21 cellular contexts compared by ENCODE assay signal in genomic region chr10:87038286-87038717, GRCh38. TPM values are rescaled to one million over a fixed set of nuclear protein-coding genes. Genes with fewer than 3 reads are reported as not detected.
DNase-seq lines count a peak whose midpoint lies in the region; ATAC-seq and TF ChIP-seq lines count a peak whose summit lies in the region.
"Had no signal": no experiment of that assay in that cellular context is flagged by ENCODE, and none has a peak within 500 bp of the region (broad histone marks: within the 10 kb centered on the region; RNA-seq: fewer than 3 reads in every experiment).

No MANE protein-coding gene starts in this region.

- H3K27me3 ChIP-seq in H7 (ENCODE audit: control insufficient read depth, insufficient read depth, low read length) (no peaks in the 10 kb centered on the region), MG63 (no peaks in the 10 kb centered on the region), SJCRH30 (no peaks in the 10 kb centered on the region)
- H3K27me3 ChIP-seq: adrenal gland, tibial artery had no signal

- no peaks in the 10 kb centered on the region for H3K4me1 Mint-ChIP-seq in natural killer cell treated with Interleukin-12 subunit alpha and Interleukin-12 subunit beta and Interleukin-15 and Interleukin-18, amount 100 ng/mL, for 72 hours (ENCODE audit: low read depth in 2 of 2)
- H3K4me1 Mint-ChIP-seq: activated CD8-positive, alpha-beta memory T cell treated with anti-CD3 and anti-CD28 coated beads, Interleukin-2, amount 10 ng/mL, durations not matched to agents 7 days and 5 days; stimulated activated naive B cell treated with anti-CD40 and anti-IgM and Interleukin-4, amounts not matched to agents 10 μg/mL and 1 μg/mL and 100 μg/mL, for 72 hours had no signal

- peak; percentile 43 to 65 for ATAC-seq in natural killer cell treated with Interleukin-12 subunit alpha and Interleukin-12 subunit beta and Interleukin-15 and Interleukin-18, amount 100 ng/mL, for 72 hours
- no peak for ATAC-seq in HG03196 (IDR thresholded peaks at IDR 0.05; ENCODE audit: unreplicated experiment)
- no peak for ATAC-seq in GM18498 (IDR thresholded peaks at IDR 0.05; ENCODE audit: unreplicated experiment)
- ATAC-seq: activated CD8-positive, alpha-beta memory T cell treated with anti-CD3 and anti-CD28 coated beads, Interleukin-2, amount 10 ng/mL, durations not matched to agents 7 days and 5 days; stimulated activated naive B cell treated with anti-CD40 and anti-IgM and Interleukin-4, amounts not matched to agents 10 μg/mL and 1 μg/mL and 100 μg/mL, for 72 hours had no signal

- no peak overlapping the region for H3K27ac ChIP-seq in SJCRH30
- H3K27ac ChIP-seq: adrenal gland, tibial artery had no signal

- no peak overlapping the region for H3K4me3 Mint-ChIP-seq in natural killer cell treated with Interleukin-12 subunit alpha and Interleukin-12 subunit beta and Interleukin-15 and Interleukin-18, amount 100 ng/mL, for 72 hours
- H3K4me3 Mint-ChIP-seq: activated CD8-positive, alpha-beta memory T cell treated with anti-CD3 and anti-CD28 coated beads, Interleukin-2, amount 10 ng/mL, durations not matched to agents 7 days and 5 days; HFFc6; stimulated activated naive B cell treated with anti-CD40 and anti-IgM and Interleukin-4, amounts not matched to agents 10 μg/mL and 1 μg/mL and 100 μg/mL, for 72 hours had no signal

- H3K27ac Mint-ChIP-seq in natural killer cell treated with Interleukin-12 subunit alpha and Interleukin-12 subunit beta and Interleukin-15 and Interleukin-18, amount 100 ng/mL, for 72 hours = no peak overlapping the region
- H3K27ac Mint-ChIP-seq: activated CD8-positive, alpha-beta memory T cell treated with anti-CD3 and anti-CD28 coated beads, Interleukin-2, amount 10 ng/mL, durations not matched to agents 7 days and 5 days; HFFc6; stimulated activated naive B cell treated with anti-CD40 and anti-IgM and Interleukin-4, amounts not matched to agents 10 μg/mL and 1 μg/mL and 100 μg/mL, for 72 hours had no signal

- H3K4me1 ChIP-seq in SJCRH30 = 0 out of 2 replicates have a peak, but pooled peaks cover 3% of the 10 kb centered on the region
- H3K4me1 ChIP-seq: adrenal gland, tibial artery had no signal

- DNase-seq in H7 (peak; percentile 15), MG63 (peak; percentile 62), epithelial cell of esophagus (ENCODE audit: low read depth) (peak; percentile 25), SJCRH30 (no peak)
- DNase-seq in natural killer cell treated with Interleukin-12 subunit alpha and Interleukin-12 subunit beta and Interleukin-15 and Interleukin-18, amount 100 ng/mL, for 72 hours (ENCODE audit: low spot score) = no peak
- DNase-seq in NK-92 treated with Interleukin-12 subunit alpha and Interleukin-12 subunit beta, amount 100 ng/mL, for 24 hours (lab: John Stamatoyannopoulos, UW) = no peak
- DNase-seq: activated CD4-positive, alpha-beta T cell treated with anti-CD3 and anti-CD28 coated beads for 4 hours; activated CD8-positive, alpha-beta memory T cell treated with anti-CD3 and anti-CD28 coated beads, Interleukin-2, amount 10 ng/mL, durations not matched to agents 7 days and 5 days; adrenal gland; HFFc6; NCI-H146; NCI-H2171 treated with DMSO at 0.1 percent for 48 hours; stimulated activated CD4-positive, alpha-beta T cell treated with anti-CD3 and anti-CD28 coated beads, Interleukin-15, amount 100 ng/mL, for 24 hours; stimulated activated naive B cell treated with anti-CD40 and anti-IgM and Interleukin-4, amounts not matched to agents 10 μg/mL and 1 μg/mL and 100 μg/mL, for 72 hours; tibial artery had no signal

- H3K4me3 ChIP-seq in H7 (ENCODE audit: insufficient read depth, low read depth, low read length) = no peak overlapping the region
- no peak overlapping the region for H3K4me3 ChIP-seq in MG63
- H3K4me3 ChIP-seq in epithelial cell of esophagus (ENCODE audit: low read length) = no peak overlapping the region
- H3K4me3 ChIP-seq in SJCRH30 = no peak overlapping the region
- H3K4me3 ChIP-seq: adrenal gland, tibial artery had no signal

- peaks cover 3% of the 10 kb centered on the region for H3K36me3 Mint-ChIP-seq in natural killer cell treated with Interleukin-12 subunit alpha and Interleukin-12 subunit beta and Interleukin-15 and Interleukin-18, amount 100 ng/mL, for 72 hours

- H3K9me3 ChIP-seq in MG63 (no peaks in the 10 kb centered on the region; the same call in 1 of the 2 replicates), SJCRH30 (replicated peaks) (no peaks in the 10 kb centered on the region)
- H3K9me3 ChIP-seq: adrenal gland had no signal

- H3K36me3 ChIP-seq in H7 (replicated peaks; ENCODE audit: control insufficient read depth, insufficient read depth, low read length) (no peaks in the 10 kb centered on the region), MG63 (no peaks in the 10 kb centered on the region), SJCRH30 (no peaks in the 10 kb centered on the region)
- H3K36me3 ChIP-seq: adrenal gland, tibial artery had no signal

- H3K9me3 Mint-ChIP-seq in natural killer cell treated with Interleukin-12 subunit alpha and Interleukin-12 subunit beta and Interleukin-15 and Interleukin-18, amount 100 ng/mL, for 72 hours = no peaks in the 10 kb centered on the region
- H3K9me3 Mint-ChIP-seq: HFFc6 had no signal

- no peak for TF ChIP-seq CTCF in epithelial cell of esophagus (IDR thresholded peaks at IDR 0.05; ENCODE audit: insufficient read depth, low read depth, low read length, missing control alignments)

- peaks cover 0 to 5% of the 10 kb centered on the region in 2 donors for H3K27me3 Mint-ChIP-seq in natural killer cell treated with Interleukin-12 subunit alpha and Interleukin-12 subunit beta and Interleukin-15 and Interleukin-18, amount 100 ng/mL, for 72 hours
- H3K27me3 Mint-ChIP-seq: stimulated activated naive B cell treated with anti-CD40 and anti-IgM and Interleukin-4, amounts not matched to agents 10 μg/mL and 1 μg/mL and 100 μg/mL, for 72 hours had no signal

RNA-seq across cellular contexts. Expression of gene FAM25A, which starts 18.2 kb away (rescaled TPM):
- total RNA-seq in H7 (2014; rRNA removed; shearing (Covaris generic)) = not detected in 2 replicates
- 12.0 TPM in 1 of 2 replicates, not detected in the other for total RNA-seq in MG63 (2014; rRNA removed; shearing (Covaris generic); ENCODE audit: low replicate concordance)
- not detected for total RNA-seq in natural killer cell treated with Interleukin-12 subunit alpha and Interleukin-12 subunit beta and Interleukin-15 and Interleukin-18, amount 100 ng/mL, for 72 hours
- not detected in 2 replicates for total RNA-seq in SJCRH30 (2014; rRNA removed; shearing (Covaris generic))
- total RNA-seq: activated CD8-positive, alpha-beta memory T cell treated with anti-CD3 and anti-CD28 coated beads, Interleukin-2, amount 10 ng/mL, durations not matched to agents 7 days and 5 days; dermis microvascular lymphatic vessel endothelial cell; epithelial cell of proximal tubule; glomerular endothelial cell; HFFc6; renal cortical epithelial cell had no signal

RNA-seq across cellular contexts. Expression of gene GLUD1, which starts 56.3 kb away (rescaled TPM):
- 151 and 177 TPM in 2 replicates for total RNA-seq in H7 (2014; rRNA removed; shearing (Covaris generic))
- 300 and 363 TPM in 2 replicates for total RNA-seq in MG63 (2014; rRNA removed; shearing (Covaris generic); ENCODE audit: low replicate concordance)
- 100 to 1,000 TPM; 111 to 120 TPM for total RNA-seq in natural killer cell treated with Interleukin-12 subunit alpha and Interleukin-12 subunit beta and Interleukin-15 and Interleukin-18, amount 100 ng/mL, for 72 hours
- 152 and 155 TPM in 2 replicates for total RNA-seq in SJCRH30 (2014; rRNA removed; shearing (Covaris generic))

RNA-seq across cellular contexts. Expression of gene SHLD2, which starts 56.7 kb away (rescaled TPM):
- total RNA-seq in H7 (2014; rRNA removed; shearing (Covaris generic)) = 31.2 and 35.8 TPM in 2 replicates
- total RNA-seq in MG63 (2014; rRNA removed; shearing (Covaris generic); ENCODE audit: low replicate concordance) = 18.6 and 27.0 TPM in 2 replicates
- 10 to 100 TPM; 19.2 to 43.3 TPM for total RNA-seq in natural killer cell treated with Interleukin-12 subunit alpha and Interleukin-12 subunit beta and Interleukin-15 and Interleukin-18, amount 100 ng/mL, for 72 hours
- 39.2 and 42.9 TPM in 2 replicates for total RNA-seq in SJCRH30 (2014; rRNA removed; shearing (Covaris generic))

Comparison
In these comparisons a context has a peak if more than half of its experiments do, and no peak if none do; other contexts are left out.
1. DNase-seq: peak in H7 (single experiment), MG63 (single experiment) and epithelial cell of esophagus (single experiment); none in natural killer cell treated with Interleukin-12 subunit alpha and Interleukin-12 subunit beta and Interleukin-15 and Interleukin-18, amount 100 ng/mL, for 72 hours (single experiment), NK-92 treated with Interleukin-12 subunit alpha and Interleukin-12 subunit beta, amount 100 ng/mL, for 24 hours (single experiment) and SJCRH30 (0 of 2).
2. ATAC-seq: peak in natural killer cell treated with Interleukin-12 subunit alpha and Interleukin-12 subunit beta and Interleukin-15 and Interleukin-18, amount 100 ng/mL, for 72 hours (2 of 2); none in HG03196 (single experiment) and GM18498 (single experiment).